ENCODE assay signal across 15 cellular contexts in the genomic region with DNA sequence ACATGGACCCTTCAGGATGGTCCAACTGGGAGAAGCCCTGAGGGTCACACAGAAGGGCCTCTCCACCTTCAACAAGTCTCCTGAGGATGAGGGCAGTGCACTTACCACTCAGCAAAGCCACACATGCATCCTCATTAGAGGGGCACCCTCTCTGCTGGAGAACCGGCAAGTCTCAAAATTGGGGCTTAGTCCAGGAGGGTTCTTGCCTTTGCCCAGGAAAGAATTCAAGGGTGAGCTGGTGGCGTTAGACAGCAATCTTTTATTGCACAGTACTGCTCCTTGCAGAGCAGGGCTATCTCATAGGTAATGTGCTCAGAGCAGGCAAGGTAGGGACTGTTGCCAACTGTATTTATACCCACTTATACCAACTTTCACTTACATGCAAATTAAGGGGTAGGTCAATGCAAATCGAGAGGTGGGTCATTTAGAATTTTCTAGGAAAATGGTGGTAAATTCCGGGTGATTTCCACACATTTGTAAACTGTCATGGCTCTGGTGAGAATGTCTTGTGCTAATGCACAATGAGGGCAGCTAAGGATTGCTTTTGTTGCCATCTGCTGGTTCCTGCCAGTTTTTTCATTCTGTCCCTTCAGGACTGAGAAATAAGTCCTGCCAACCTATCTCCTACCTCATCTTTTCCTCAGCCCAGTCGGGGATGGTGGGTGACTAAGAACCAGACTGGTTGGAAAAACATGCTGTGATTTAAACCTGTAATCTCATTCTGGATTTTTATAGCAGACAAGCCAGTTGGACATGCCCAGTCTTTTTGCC. TPM values are rescaled to one million over a fixed set of nuclear protein-coding genes. Genes with fewer than 3 reads are reported as not detected.
DNase-seq lines count a peak whose midpoint lies in the region; ATAC-seq and TF ChIP-seq lines count a peak whose summit lies in the region.
"Had no signal": no experiment of that assay in that cellular context is flagged by ENCODE, and none has a peak within 500 bp of the region (broad histone marks: within the 10 kb centered on the region; RNA-seq: fewer than 3 reads in every experiment).

No MANE protein-coding gene starts in this region.

- CTCF ChIA-PET in Calu3 (lab: Charles Lee): interaction anchor here (1.1 to 2.1 kb wide), 3 partner anchors 9 to 16 kb away, joined by 3 to 11 read pairs (median 4); no protein-coding TSS in a partner anchor
- CTCF ChIA-PET in T-cell (lab: Charles Lee): interaction anchor here in 1 of 2 donors (0.9 kb wide), 1 partner anchor 69 kb away, joined by 3 read pairs; no protein-coding TSS in a partner anchor

- H3K4me3 Mint-ChIP-seq in Calu3 (ENCODE audit: low read depth, unreplicated experiment) (no peak overlapping the region), T-cell (no peak overlapping the region)
- H3K4me3 Mint-ChIP-seq: activated B cell treated with CpG ODN at 0.5 μM for 24 hours; activated T-cell treated with anti-CD3 and anti-CD28 coated beads, Interleukin-2, amount 50 U/mL, for 4 hours; brain; stimulated activated memory B cell treated with anti-CD40 and anti-IgM and Interleukin-4, amounts not matched to agents 10 μg/mL and 1 μg/mL and 100 μg/mL, for 72 hours had no signal

- peaks cover 63% of the 10 kb centered on the region for H3K4me1 Mint-ChIP-seq in Calu3 (ENCODE audit: low read depth, unreplicated experiment)
- H3K4me1 Mint-ChIP-seq in T-cell: no peaks in the 10 kb centered on the region
- H3K4me1 Mint-ChIP-seq: activated B cell treated with CpG ODN at 0.5 μM for 24 hours; stimulated activated memory B cell treated with anti-CD40 and anti-IgM and Interleukin-4, amounts not matched to agents 10 μg/mL and 1 μg/mL and 100 μg/mL, for 72 hours had no signal

- H3K4me3 ChIP-seq in astrocyte of the cerebellum (ENCODE audit: low read depth, low read length): no peak overlapping the region
- H3K4me3 ChIP-seq: esophagus squamous epithelium had no signal

- no peak for TF ChIP-seq CTCF in Calu3 (IDR thresholded peaks at IDR 0.05; ENCODE audit: unreplicated experiment)
- peak; percentile 15 for TF ChIP-seq CTCF in astrocyte of the cerebellum (IDR thresholded peaks at IDR 0.05; ENCODE audit: low read depth, low read length, missing control alignments)

- peaks cover 33% of the 10 kb centered on the region for H3K36me3 Mint-ChIP-seq in Calu3 (ENCODE audit: insufficient read depth, unreplicated experiment)
- no peaks in the 10 kb centered on the region for H3K36me3 Mint-ChIP-seq in T-cell
- H3K36me3 Mint-ChIP-seq: brain; stimulated activated memory B cell treated with anti-CD40 and anti-IgM and Interleukin-4, amounts not matched to agents 10 μg/mL and 1 μg/mL and 100 μg/mL, for 72 hours had no signal

- H3K27me3 Mint-ChIP-seq in Calu3 (ENCODE audit: unreplicated experiment) (no peaks in the 10 kb centered on the region), T-cell (peaks cover 8 to 21% of the 10 kb centered on the region in 2 donors)

- no peaks in the 10 kb centered on the region for H3K9me3 Mint-ChIP-seq in Calu3 (ENCODE audit: low read depth, unreplicated experiment)
- H3K9me3 Mint-ChIP-seq in T-cell: peaks cover 0 to 11% (median 7%) of the 10 kb centered on the region in 3 donors
- H3K9me3 Mint-ChIP-seq: activated T-cell treated with anti-CD3 and anti-CD28 coated beads, Interleukin-2, amount 50 U/mL, for 4 hours had no signal

- no TSS peak for BruUV-seq in Calu3 (replicated peaks; lab: Mats Ljungman, UMichigan)

- POLR2A ChIA-PET in T-cell (lab: Charles Lee): no interaction called here

- DNase-seq in Calu3 (no peak), M059J (ENCODE audit: low read depth) (peak; percentile 92), astrocyte of the cerebellum (ENCODE audit: low read depth) (no peak), kidney tubule cell (ENCODE audit: low spot score) (peak; percentile 61), T-cell (no peak), NK-92 (lab: John Stamatoyannopoulos, UW; ENCODE audit: unreplicated experiment) (no peak)
- DNase-seq in stimulated activated CD4-positive, alpha-beta T cell treated with anti-CD3 and anti-CD28 coated beads, Interleukin-2, amount 100 ng/mL, for 24 hours: no peak
- DNase-seq: activated B cell treated with CpG ODN at 0.5 μM for 24 hours; activated T-cell treated with anti-CD3 and anti-CD28 coated beads, Interleukin-2, amount 50 U/mL, for 4 hours; esophagus squamous epithelium; NCI-H2081 treated with DMSO at 0.1 percent for 48 hours; SHP77 had no signal

- H3K27ac Mint-ChIP-seq in Calu3 (ENCODE audit: unreplicated experiment): peak overlapping the region; percentile 100
- H3K27ac Mint-ChIP-seq in T-cell: no peak overlapping the region
- H3K27ac Mint-ChIP-seq: activated B cell treated with CpG ODN at 0.5 μM for 24 hours; stimulated activated memory B cell treated with anti-CD40 and anti-IgM and Interleukin-4, amounts not matched to agents 10 μg/mL and 1 μg/mL and 100 μg/mL, for 72 hours had no signal

- intact Hi-C loops in Calu3 (cut with micrococcal nuclease; ENCODE audit: unreplicated experiment): loop anchor here (5.0 kb wide), 1 partner anchor 187 kb away; no protein-coding TSS in a partner anchor

- ATAC-seq in T-cell (replicated peaks in 1 of 4): no peak
- no peak for ATAC-seq in HG02571 (IDR thresholded peaks at IDR 0.05; ENCODE audit: unreplicated experiment)
- ATAC-seq: activated T-cell treated with anti-CD3 and anti-CD28 coated beads, Interleukin-2, amount 50 U/mL, for 4 hours; stimulated activated memory B cell treated with anti-CD40 and anti-IgM and Interleukin-4, amounts not matched to agents 10 μg/mL and 1 μg/mL and 100 μg/mL, for 72 hours had no signal

- in situ Hi-C loops in astrocyte of the cerebellum (cut with HindIII; ENCODE audit: low sequenced_read_pairs): no loop called here

RNA-seq across cellular contexts. Expression of a gene that starts 27.8 kb away (rescaled TPM):
- total RNA-seq in Calu3 (2022) (not detected in 2 replicates), T-cell (not detected)
- total RNA-seq in M059J (2014; rRNA removed; shearing (Covaris generic)): 0.22 and 0.81 TPM in 2 replicates
- total RNA-seq: activated B cell treated with CpG ODN at 0.5 μM for 24 hours; activated T-cell treated with anti-CD3 and anti-CD28 coated beads, Interleukin-2, amount 50 U/mL, for 4 hours; esophagus squamous epithelium had no signal

RNA-seq across cellular contexts. Expression of a gene that starts 56.1 kb away (rescaled TPM):
- total RNA-seq in Calu3 (2022) (0.17 and 0.28 TPM in 2 replicates), T-cell (not detected)
- not detected in 2 replicates for total RNA-seq in M059J (2014; rRNA removed; shearing (Covaris generic))
- total RNA-seq: activated B cell treated with CpG ODN at 0.5 μM for 24 hours; activated T-cell treated with anti-CD3 and anti-CD28 coated beads, Interleukin-2, amount 50 U/mL, for 4 hours; esophagus squamous epithelium had no signal

RNA-seq across cellular contexts. Expression of a gene that starts 58.2 kb away (rescaled TPM):
- total RNA-seq in Calu3 (2022) (176 and 215 TPM in 2 replicates), T-cell (1 to 10 TPM; 1.2 to 3.4 (median 2.8) TPM)
- total RNA-seq in M059J (2014; rRNA removed; shearing (Covaris generic)): 95.2 and 146 TPM in 2 replicates
- total RNA-seq: activated B cell treated with CpG ODN at 0.5 μM for 24 hours had no signal

Comparison
In these comparisons a context has a peak if more than half of its experiments do, and no peak if none do; other contexts are left out.
1. DNase-seq: peak in M059J (single experiment) and kidney tubule cell (single experiment); none in Calu3 (single experiment), astrocyte of the cerebellum (single experiment), stimulated activated CD4-positive, alpha-beta T cell treated with anti-CD3 and anti-CD28 coated beads, Interleukin-2, amount 100 ng/mL, for 24 hours (0 of 2), T-cell (0 of 34) and NK-92 (single experiment).
2. RNA of a gene that starts 58.2 kb away (total RNA-seq): 176 to 215 TPM in Calu3 and 95.2 to 146 TPM in M059J; 1.2 to 3.4 TPM in T-cell; every median in the first group is over 10 times any median in the second.